ENCODE assay signal across 14 cellular contexts in the genomic region with DNA sequence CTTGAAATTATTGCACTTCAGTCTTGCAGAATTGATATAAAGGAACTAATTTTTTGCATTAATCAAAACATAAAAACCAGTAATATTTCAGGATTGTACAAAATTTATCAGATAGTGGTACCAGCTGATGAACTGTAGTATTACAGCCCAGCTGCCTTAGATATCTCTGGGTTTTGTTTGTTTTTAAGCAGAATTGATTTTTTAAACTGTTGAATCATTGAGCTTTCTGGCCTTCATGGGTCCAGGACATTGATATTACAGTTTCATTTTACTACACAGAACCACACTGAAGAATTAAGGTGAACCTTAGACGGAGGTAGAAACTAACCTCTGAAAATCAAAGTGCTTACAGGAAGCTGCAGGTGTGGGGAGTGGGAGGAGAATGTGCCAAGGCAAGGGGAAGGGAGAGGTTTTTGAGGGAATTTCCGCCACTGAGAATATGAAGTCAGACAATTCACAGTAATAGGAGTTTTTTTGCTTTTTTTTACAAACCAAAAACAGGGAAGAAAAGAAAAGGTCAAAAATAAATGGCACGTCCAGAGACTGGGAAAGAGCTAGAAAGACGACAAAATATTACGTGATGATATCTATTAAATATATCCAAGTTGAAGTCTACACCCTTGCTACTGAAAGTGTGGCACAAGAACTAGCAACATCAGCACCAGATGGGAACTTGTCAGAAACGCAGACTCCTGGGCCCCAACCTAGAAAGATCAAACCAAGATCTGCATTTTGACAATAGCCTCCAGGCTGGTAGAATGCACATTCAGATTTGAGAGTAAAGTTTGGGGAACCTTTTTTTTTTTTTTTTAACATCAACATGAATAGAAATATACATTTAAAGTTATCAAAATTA. TPM values are rescaled to one million over a fixed set of nuclear protein-coding genes. Genes with fewer than 3 reads are reported as not detected.
DNase-seq lines count a peak whose midpoint lies in the region; ATAC-seq and TF ChIP-seq lines count a peak whose summit lies in the region.
"Had no signal": no experiment of that assay in that cellular context is flagged by ENCODE, and none has a peak within 500 bp of the region (broad histone marks: within the 10 kb centered on the region; RNA-seq: fewer than 3 reads in every experiment).

No MANE protein-coding gene starts in this region.

- peak overlapping the region; percentile 40 for H3K4me3 Mint-ChIP-seq in activated CD8-positive, alpha-beta T cell treated with anti-CD3 and anti-CD28 coated beads for 36 hours
- H3K4me3 Mint-ChIP-seq: nephron progenitor cell had no signal

- no peaks in the 10 kb centered on the region for H3K27me3 ChIP-seq in DOHH2 (ENCODE audit: control insufficient read depth, low read length)
- no peaks in the 10 kb centered on the region for H3K27me3 ChIP-seq in sigmoid colon

- H3K4me1 ChIP-seq in DOHH2 (ENCODE audit: control insufficient read depth, low read length) = peaks cover 77% of the 10 kb centered on the region
- H3K4me1 ChIP-seq in sigmoid colon = peaks cover 0 to 6% (median 0%) of the 10 kb centered on the region in 4 donors
- H3K4me1 ChIP-seq: HAP-1 had no signal

- H3K4me3 ChIP-seq in DOHH2 (ENCODE audit: low read length) (peak overlapping the region; percentile 53), sigmoid colon (no peak overlapping the region)
- H3K4me3 ChIP-seq: esophagus muscularis mucosa, HAP-1 had no signal

- H3K27ac ChIP-seq in DOHH2 (ENCODE audit: low read depth, low read length) (peak overlapping the region; percentile 30), sigmoid colon (no peak overlapping the region)
- H3K27ac ChIP-seq: esophagus muscularis mucosa had no signal

- intact Hi-C loops in activated CD8-positive, alpha-beta T cell treated with anti-CD3 and anti-CD28 coated beads for 36 hours (cut with micrococcal nuclease) = loop anchor here (5.0 kb wide), 1 partner anchor 381 kb away; no protein-coding TSS in a partner anchor
- intact Hi-C loops in sigmoid colon (cut with DNase I) = no loop called here

- peaks cover 9% of the 10 kb centered on the region for H3K79me2 ChIP-seq in DOHH2 (ENCODE audit: control insufficient read depth, low read length)

- H3K4me1 Mint-ChIP-seq in activated CD8-positive, alpha-beta T cell treated with anti-CD3 and anti-CD28 coated beads for 36 hours (ENCODE audit: low read depth) = peaks cover 18% of the 10 kb centered on the region
- H3K4me1 Mint-ChIP-seq: nephron progenitor cell had no signal

- H3K36me3 ChIP-seq in DOHH2 (ENCODE audit: control insufficient read depth, low read length) = no peaks in the 10 kb centered on the region
- no peaks in the 10 kb centered on the region for H3K36me3 ChIP-seq in sigmoid colon
- H3K36me3 ChIP-seq: esophagus muscularis mucosa, HAP-1 had no signal

- POLR2A ChIA-PET in activated CD8-positive, alpha-beta T cell treated with anti-CD3 and anti-CD28 coated beads for 36 hours (lab: Charles Lee) = no interaction called here

- H4K20me1 ChIP-seq in DOHH2 (ENCODE audit: control insufficient read depth, insufficient read depth, low read depth, low read length) = no peaks in the 10 kb centered on the region

- H3K9me2 ChIP-seq in DOHH2 (replicated peaks; ENCODE audit: control insufficient read depth, low read length) = no peaks in the 10 kb centered on the region

- TF ChIP-seq CTCF in DOHH2 (IDR thresholded peaks at IDR 0.05; ENCODE audit: low read depth, low read length, poor library complexity, severe bottlenecking) (no peak), sigmoid colon (IDR thresholded peaks at IDR 0.05) (no peak)
- TF ChIP-seq CTCF in activated CD8-positive, alpha-beta T cell treated with anti-CD3 and anti-CD28 coated beads for 36 hours (IDR thresholded peaks at IDR 0.05) = no peak

- peaks cover 11% of the 10 kb centered on the region; the same call in 1 of the 2 replicates for H3F3A ChIP-seq in DOHH2 (ENCODE audit: control insufficient read depth, insufficient read depth)

- peak overlapping the region; percentile 75 for H3K27ac Mint-ChIP-seq in activated CD8-positive, alpha-beta T cell treated with anti-CD3 and anti-CD28 coated beads for 36 hours
- H3K27ac Mint-ChIP-seq: nephron progenitor cell had no signal

- no peaks in the 10 kb centered on the region for H3K9me3 ChIP-seq in DOHH2 (ENCODE audit: control insufficient read depth, insufficient read depth, low read length)
- H3K9me3 ChIP-seq in sigmoid colon = no peaks in the 10 kb centered on the region
- H3K9me3 ChIP-seq: esophagus muscularis mucosa, HAP-1 had no signal

- peaks cover 2% of the 10 kb centered on the region for H3K36me3 Mint-ChIP-seq in activated CD8-positive, alpha-beta T cell treated with anti-CD3 and anti-CD28 coated beads for 36 hours (ENCODE audit: low read depth)

- H3K27me3 Mint-ChIP-seq in activated CD8-positive, alpha-beta T cell treated with anti-CD3 and anti-CD28 coated beads for 36 hours = no peaks in the 10 kb centered on the region

- no peaks in the 10 kb centered on the region for H3K9me3 Mint-ChIP-seq in activated CD8-positive, alpha-beta T cell treated with anti-CD3 and anti-CD28 coated beads for 36 hours
- H3K9me3 Mint-ChIP-seq: nephron progenitor cell had no signal

- no peak for DNase-seq in activated CD8-positive, alpha-beta T cell treated with anti-CD3 and anti-CD28 coated beads for 36 hours
- no peak for DNase-seq in SW 1271 (lab: John Stamatoyannopoulos, UW)
- no peak for DNase-seq in stimulated activated CD4-positive, alpha-beta T cell treated with anti-CD3 and anti-CD28 coated beads, Interleukin-15, amount 100 ng/mL, for 24 hours
- no peak for DNase-seq in sigmoid colon
- DNase-seq in Ammon's horn (ENCODE audit: low spot score) = no peak
- DNase-seq: caudate nucleus; NCI-H1417; nephron progenitor cell; stimulated activated naive CD4-positive, alpha-beta T cell had no signal

- TF ChIP-seq EP300 in sigmoid colon (IDR thresholded peaks at IDR 0.05) = no peak

- no peak for TF ChIP-seq POLR2A in sigmoid colon (IDR thresholded peaks at IDR 0.05)

- ATAC-seq in GM19035 (IDR thresholded peaks at IDR 0.05; ENCODE audit: unreplicated experiment) (peak; percentile 41), HG02885 (IDR thresholded peaks at IDR 0.05; ENCODE audit: poor library complexity, unreplicated experiment) (peak; percentile 34)
- ATAC-seq in activated CD8-positive, alpha-beta T cell treated with anti-CD3 and anti-CD28 coated beads for 36 hours = peak; percentile 29

- CTCF ChIA-PET in activated CD8-positive, alpha-beta T cell treated with anti-CD3 and anti-CD28 coated beads for 36 hours (lab: Charles Lee) = interaction anchor here (2.1 kb wide), 1 partner anchor 8 kb away, joined by 6 read pairs; no protein-coding TSS in a partner anchor

- peak overlapping the region; percentile 54 for H3K4me2 ChIP-seq in DOHH2 (ENCODE audit: low read length)

- WGBS in sigmoid colon, 2 donors = 63 to 82% methylated on average over 6 of the region's 6 CpGs

RNA-seq across cellular contexts. Expression of a gene that starts 40.8 kb away (rescaled TPM):
- total RNA-seq in activated CD8-positive, alpha-beta T cell treated with anti-CD3 and anti-CD28 coated beads for 36 hours = 10 to 100 TPM in 1 of 2 experiments, 1 to 10 TPM in 1; 9.4 to 11.7 TPM
- total RNA-seq in sigmoid colon = 10 to 100 TPM; 27.1 to 70.3 (median 49.0) TPM
- 10 to 100 TPM; 13.1 to 37.8 (median 24.5) TPM for polyA plus RNA-seq in sigmoid colon
